23 cellular contexts compared by ENCODE assay signal in genomic region chr9:130632841-130633240, GRCh38. TPM values are rescaled to one million over a fixed set of nuclear protein-coding genes. Genes with fewer than 3 reads are reported as not detected.
DNase-seq lines count a peak whose midpoint lies in the region; ATAC-seq and TF ChIP-seq lines count a peak whose summit lies in the region.
"Had no signal": no experiment of that assay in that cellular context is flagged by ENCODE, and none has a peak within 500 bp of the region (broad histone marks: within the 10 kb centered on the region; RNA-seq: fewer than 3 reads in every experiment).

No MANE protein-coding gene starts in this region.

- H3K36me3 ChIP-seq in left ventricle myocardium inferior: peaks cover 86% of the 10 kb centered on the region
- H3K36me3 ChIP-seq in WERI-Rb-1: peaks cover 93% of the 10 kb centered on the region
- peaks cover 6% of the 10 kb centered on the region for H3K36me3 ChIP-seq in colonic mucosa

- no peaks in the 10 kb centered on the region for H3K9me3 ChIP-seq in left ventricle myocardium inferior (replicated peaks)
- H3K9me3 ChIP-seq in WERI-Rb-1 (ENCODE audit: severe bottlenecking): no peaks in the 10 kb centered on the region
- no peaks in the 10 kb centered on the region for H3K9me3 ChIP-seq in colonic mucosa
- H3K9me3 ChIP-seq: A549; BE2C; BLaER1 treated with 17β-estradiol and CSF1 and Interleukin-3, amounts not matched to agents 10 nM and 100 nM had no signal

- no peaks in the 10 kb centered on the region for H3K4me1 Mint-ChIP-seq in natural killer cell
- H3K4me1 Mint-ChIP-seq: CD14-positive monocyte; CD8-positive, alpha-beta memory T cell had no signal

- no peaks in the 10 kb centered on the region for H3K27me3 Mint-ChIP-seq in natural killer cell (ENCODE audit: low read depth in 2 of 2)
- H3K27me3 Mint-ChIP-seq: CD4-positive, alpha-beta T cell; CD8-positive, alpha-beta memory T cell had no signal

- H3K9ac ChIP-seq in colonic mucosa (ENCODE audit: low read depth in 2 of 2, low read length in 2 of 2): no peak overlapping the region
- H3K9ac ChIP-seq: BLaER1 treated with 17β-estradiol and CSF1 and Interleukin-3, amounts not matched to agents 10 nM and 100 nM had no signal

- ATAC-seq in Right ventricle myocardium inferior (no peak), natural killer cell (no peak), GM18517 (IDR thresholded peaks at IDR 0.05; ENCODE audit: unreplicated experiment) (no peak)
- ATAC-seq: A549, GM12878, HCT116 had no signal

- intact Hi-C loops in Right ventricle myocardium inferior (cut with DNase I) (loop anchor here (5.0 kb wide), 1 partner anchor 181 kb away; no protein-coding TSS in a partner anchor), left ventricle myocardium inferior (cut with micrococcal nuclease) (no loop called here), natural killer cell (cut with micrococcal nuclease) (no loop called here), colonic mucosa (cut with DNase I) (no loop called here)

- no peaks in the 10 kb centered on the region for H3K9me3 Mint-ChIP-seq in natural killer cell
- H3K9me3 Mint-ChIP-seq: CD4-positive, alpha-beta T cell had no signal

- H3K27me3 ChIP-seq in left ventricle myocardium inferior (ENCODE audit: low read depth) (no peaks in the 10 kb centered on the region), WERI-Rb-1 (ENCODE audit: insufficient read depth, low read depth, severe bottlenecking) (no peaks in the 10 kb centered on the region), colonic mucosa (no peaks in the 10 kb centered on the region)
- H3K27me3 ChIP-seq: BE2C; BLaER1 treated with 17β-estradiol and CSF1 and Interleukin-3, amounts not matched to agents 10 nM and 100 nM had no signal

- H3K27ac ChIP-seq in left ventricle myocardium inferior (replicated peaks) (no peak overlapping the region), WERI-Rb-1 (peak overlapping the region; percentile 11; the same call in 1 of the 2 replicates), colonic mucosa (no peak overlapping the region)
- H3K27ac ChIP-seq: A549; BLaER1 treated with 17β-estradiol and CSF1 and Interleukin-3, amounts not matched to agents 10 nM and 100 nM had no signal

- TF ChIP-seq CTCF in left ventricle myocardium inferior (IDR thresholded peaks at IDR 0.05; ENCODE audit: borderline replicate concordance): no peak
- TF ChIP-seq CTCF in WERI-Rb-1 (IDR thresholded peaks at IDR 0.05; ENCODE audit: low read depth, low read length): no peak
- TF ChIP-seq CTCF in natural killer cell (IDR thresholded peaks at IDR 0.05): no peak
- TF ChIP-seq CTCF in colonic mucosa (IDR thresholded peaks at IDR 0.05): no peak

- H3K4me1 ChIP-seq in left ventricle myocardium inferior (peaks cover 45% of the 10 kb centered on the region), colonic mucosa (no peaks in the 10 kb centered on the region)
- H3K4me1 ChIP-seq: A549; BE2C; BLaER1 treated with 17β-estradiol and CSF1 and Interleukin-3, amounts not matched to agents 10 nM and 100 nM had no signal

- no peak overlapping the region for H3K4me3 Mint-ChIP-seq in natural killer cell
- H3K4me3 Mint-ChIP-seq: CD14-positive monocyte; CD4-positive, alpha-beta T cell; CD8-positive, alpha-beta memory T cell had no signal

- H3K4me3 ChIP-seq in left ventricle myocardium inferior (no peak overlapping the region), WERI-Rb-1 (ENCODE audit: low read depth, low read length) (no peak overlapping the region), colonic mucosa (no peak overlapping the region)
- H3K4me3 ChIP-seq: A549; BLaER1 treated with 17β-estradiol and CSF1 and Interleukin-3, amounts not matched to agents 10 nM and 100 nM; GM12878 had no signal

- peak; percentile 20 for DNase-seq in Right ventricle myocardium inferior (ENCODE audit: missing footprints)
- no peak for DNase-seq in left ventricle myocardium inferior
- DNase-seq in WERI-Rb-1: no peak
- peak; percentile 53 for DNase-seq in mesenteric fat pad (ENCODE audit: low spot score)
- no peak for DNase-seq in natural killer cell
- DNase-seq in colonic mucosa: no peak
- DNase-seq: 8988T; ACHN; AML-193; BE2C; CD4-positive, alpha-beta T cell; CD8-positive, alpha-beta memory T cell; DMS 273 treated with DMSO at 0.1 percent for 48 hours; DMS79; EL; GDM1; GOT3 had no signal

- H3K27ac Mint-ChIP-seq in natural killer cell: peak overlapping the region in 1 of 2 donors; percentile 13
- H3K27ac Mint-ChIP-seq: CD4-positive, alpha-beta T cell; CD8-positive, alpha-beta memory T cell had no signal

- H3K36me3 Mint-ChIP-seq in natural killer cell: no peaks in the 10 kb centered on the region

RNA-seq across cellular contexts. Expression of gene PRDM12, which starts 31.6 kb away (rescaled TPM):
- total RNA-seq in Right ventricle myocardium inferior (not detected), left ventricle myocardium inferior (not detected), mesenteric fat pad (not detected), natural killer cell (under 1 TPM in 2 of 3 donors, not detected in 1; 0.09 to 0.15 TPM), colonic mucosa (not detected)
- total RNA-seq: GM12878 had no signal

RNA-seq across cellular contexts. Expression of gene FUBP3, which starts 53.5 kb away (rescaled TPM):
- total RNA-seq in Right ventricle myocardium inferior (21.9 TPM), left ventricle myocardium inferior (22.6 TPM), mesenteric fat pad (49.5 TPM), natural killer cell (10 to 100 TPM; 40.8 to 45.2 (median 41.3) TPM), colonic mucosa (10 to 100 TPM; 44.7 to 50.0 TPM)

Comparison
In these comparisons a context has a peak if more than half of its experiments do, and no peak if none do; other contexts are left out.
1. DNase-seq: peak in Right ventricle myocardium inferior (single experiment) and mesenteric fat pad (single experiment); none in left ventricle myocardium inferior (single experiment), WERI-Rb-1 (single experiment), natural killer cell (single experiment) and colonic mucosa (single experiment).